Comparison of ENCODE assay signal across 18 cellular contexts in genomic region chr22:45869448-45869847, GRCh38.
DNase-seq lines count a peak whose midpoint lies in the region; ATAC-seq and TF ChIP-seq lines count a peak whose summit lies in the region.
"Had no signal": no experiment of that assay in that cellular context is flagged by ENCODE, and none has a peak within 500 bp of the region (broad histone marks: within the 10 kb centered on the region; RNA-seq: fewer than 3 reads in every experiment).

No MANE protein-coding gene starts in this region.

- H2AK5ac ChIP-seq in trophoblast cell (ENCODE audit: low read length), result no peak overlapping the region

- no peak overlapping the region for H4K12ac ChIP-seq in trophoblast cell (ENCODE audit: low read depth, low read length)

- H3K27ac ChIP-seq in Panc1 (ENCODE audit: low read length), result no peak overlapping the region
- H3K27ac ChIP-seq in lower lobe of right lung, result no peak overlapping the region
- H3K27ac ChIP-seq in stomach, result no peak overlapping the region
- H3K27ac ChIP-seq in trophoblast cell (ENCODE audit: low read depth, low read length), result no peak overlapping the region
- H3K27ac ChIP-seq: BLaER1, HL-60 had no signal

- no peak overlapping the region for H3K18ac ChIP-seq in trophoblast cell (ENCODE audit: low read length)

- BruUV-seq in Panc1 (replicated peaks; lab: Mats Ljungman, UMichigan), result no TSS peak

- H4K8ac ChIP-seq in trophoblast cell (ENCODE audit: low read depth, low read length), result no peak overlapping the region

- H2BK12ac ChIP-seq in trophoblast cell (ENCODE audit: low read length), result no peak overlapping the region

- H2BK5ac ChIP-seq in trophoblast cell (ENCODE audit: low read depth, low read length, poor library complexity), result no peak overlapping the region

- no peak overlapping the region for H4K91ac ChIP-seq in trophoblast cell (ENCODE audit: low read depth, low read length)

- H3K4me1 ChIP-seq in Panc1 (ENCODE audit: control insufficient read depth, insufficient read depth, low read length) (no peaks in the 10 kb centered on the region), lower lobe of right lung (peaks cover 19% of the 10 kb centered on the region), stomach (peaks cover 13 to 23% (median 18%) of the 10 kb centered on the region in 4 donors), trophoblast cell (ENCODE audit: control insufficient read depth in 1 of 2, insufficient read depth in 2 of 2, low read length in 2 of 2) (peaks cover 12 to 16% of the 10 kb centered on the region in 2 experiments)

- no peaks in the 10 kb centered on the region for H3K79me2 ChIP-seq in trophoblast cell (ENCODE audit: control insufficient read depth, insufficient read depth, low read length, poor library complexity)

- no peaks in the 10 kb centered on the region for H3K27me3 ChIP-seq in Panc1 (ENCODE audit: control insufficient read depth, insufficient read depth, low read length)
- peaks cover 35% of the 10 kb centered on the region for H3K27me3 ChIP-seq in lower lobe of right lung (ENCODE audit: low read depth)
- H3K27me3 ChIP-seq in stomach, result peaks cover 17 to 65% (median 43%) of the 10 kb centered on the region in 3 donors
- H3K27me3 ChIP-seq in trophoblast cell (ENCODE audit: insufficient read depth, low read length), result peaks cover 44% of the 10 kb centered on the region

- H3K9me3 ChIP-seq in Panc1 (ENCODE audit: control insufficient read depth, insufficient read depth, low read depth, low read length) (peaks cover 4% of the 10 kb centered on the region; the same call in 1 of the 2 replicates), lower lobe of right lung (no peaks in the 10 kb centered on the region), stomach (peaks cover 0 to 12% (median 6%) of the 10 kb centered on the region in 4 donors), trophoblast cell (ENCODE audit: insufficient read depth, low read depth, low read length) (peaks cover 4% of the 10 kb centered on the region)

- no peaks in the 10 kb centered on the region for H3K36me3 ChIP-seq in Panc1 (ENCODE audit: control insufficient read depth, insufficient read depth, low read length)
- H3K36me3 ChIP-seq in lower lobe of right lung, result no peaks in the 10 kb centered on the region
- no peaks in the 10 kb centered on the region for H3K36me3 ChIP-seq in stomach
- no peaks in the 10 kb centered on the region for H3K36me3 ChIP-seq in trophoblast cell (ENCODE audit: control insufficient read depth in 1 of 2, insufficient read depth in 2 of 2, low read length in 2 of 2)
- H3K36me3 ChIP-seq: BLaER1 had no signal

- TF ChIP-seq CTCF in Panc1 (IDR thresholded peaks at IDR 0.05) (no peak), lower lobe of right lung (IDR thresholded peaks at IDR 0.05) (no peak), stomach (IDR thresholded peaks at IDR 0.05) (no peak)

- H3K79me1 ChIP-seq in trophoblast cell (ENCODE audit: low read length), result no peaks in the 10 kb centered on the region

- intact Hi-C loops in Panc1 (cut with micrococcal nuclease; ENCODE audit: unreplicated experiment), result loop anchor here (10.0 kb wide), 1 partner anchor 55 kb away; no protein-coding TSS in a partner anchor
- intact Hi-C loops in lower lobe of right lung (cut with DNase I), result no loop called here
- intact Hi-C loops in stomach (cut with DNase I; ENCODE audit: low total_unique reads), result loop anchor here (10.0 kb wide), 1 partner anchor 225 kb away; no protein-coding TSS in a partner anchor

- H3K14ac ChIP-seq in trophoblast cell (ENCODE audit: low read length), result no peak overlapping the region

- in situ Hi-C loops in Panc1 (cut with HindIII; ENCODE audit: low pct_unique_long_range_greater_than_20kb, low sequenced_read_pairs), result no loop called here

- no peak overlapping the region for H3K23ac ChIP-seq in trophoblast cell (ENCODE audit: low read length)

- TF ChIP-seq POLR2A in stomach (IDR thresholded peaks at IDR 0.05), result no peak

- WGBS in stomach, 5 donors, result 38 to 90% (median 85%) methylated on average over 1 to 10 of the region's 10 CpGs
- WGBS in trophoblast cell (ENCODE audit: extremely low coverage, insufficient coverage, insufficient read length), result no CpG with 5 or more reads among the region's 10 CpGs

- POLR2A ChIA-PET in Panc1 (lab: Charles Lee), result no interaction called here

- H3K4ac ChIP-seq in trophoblast cell (ENCODE audit: low read depth, low read length), result no peak overlapping the region

- H3K9ac ChIP-seq in trophoblast cell (ENCODE audit: low read length), result no peak overlapping the region
- H3K9ac ChIP-seq: BLaER1 had no signal

- peak; percentile 10 to 14 for DNase-seq in activated T-cell treated with anti-CD3 and anti-CD28 coated beads, Interleukin-2, amount 50 U/mL, for 48 hours
- DNase-seq in activated T-cell treated with anti-CD3 and anti-CD28 coated beads for 4 hours (no peak), Panc1 (ENCODE audit: low read depth, low spot score) (no peak), lower lobe of right lung (peak; percentile 38), stomach (peak; percentile 19), cortex of kidney (lab: John Stamatoyannopoulos, UW) (no peak), trophoblast cell (no peak), NCI-H128 (lab: John Stamatoyannopoulos, UW; ENCODE audit: unreplicated experiment) (no peak)
- DNase-seq: 8988T; CD4-positive, alpha-beta memory T cell; DMS153; DMS79; GDM1; HFFc6 had no signal

- TF ChIP-seq EP300 in stomach (IDR thresholded peaks at IDR 0.05), result no peak

- no peak overlapping the region for H2BK120ac ChIP-seq in trophoblast cell (ENCODE audit: insufficient read depth, low read length, poor library complexity)

- H3K4me2 ChIP-seq in trophoblast cell (ENCODE audit: low read length), result no peak overlapping the region
- H3K4me2 ChIP-seq: BLaER1, GM23338 had no signal

- CTCF ChIA-PET in Panc1 (lab: Charles Lee), result no interaction called here

- no peak overlapping the region for H3K4me3 ChIP-seq in Panc1 (ENCODE audit: low read depth in 2 of 2, low read length in 2 of 2)
- H3K4me3 ChIP-seq in lower lobe of right lung, result no peak overlapping the region
- no peak overlapping the region for H3K4me3 ChIP-seq in stomach
- H3K4me3 ChIP-seq in trophoblast cell (ENCODE audit: low read depth, low read length), result no peak overlapping the region
- H3K4me3 ChIP-seq: BLaER1, GM23338 had no signal

- no peak overlapping the region for H2AFZ ChIP-seq in trophoblast cell (ENCODE audit: insufficient read depth, low read length, poor library complexity)
- H2AFZ ChIP-seq: GM23338 had no signal

- 0 out of 2 replicates have a peak, but pooled peaks have one; percentile 32 for ATAC-seq in Panc1
- no peak for ATAC-seq in lower lobe of right lung
- ATAC-seq: GM23338, HCT116 had no signal

Comparison
In these comparisons a context has a peak if more than half of its experiments do, and no peak if none do; other contexts are left out.
1. DNase-seq: peak in activated T-cell treated with anti-CD3 and anti-CD28 coated beads, Interleukin-2, amount 50 U/mL, for 48 hours (2 of 2), lower lobe of right lung (single experiment) and stomach (single experiment); none in activated T-cell treated with anti-CD3 and anti-CD28 coated beads for 4 hours (single experiment), Panc1 (single experiment), cortex of kidney (single experiment), trophoblast cell (0 of 2) and NCI-H128 (single experiment).